1 cellular context compared by ENCODE assay signal in the genomic region with DNA sequence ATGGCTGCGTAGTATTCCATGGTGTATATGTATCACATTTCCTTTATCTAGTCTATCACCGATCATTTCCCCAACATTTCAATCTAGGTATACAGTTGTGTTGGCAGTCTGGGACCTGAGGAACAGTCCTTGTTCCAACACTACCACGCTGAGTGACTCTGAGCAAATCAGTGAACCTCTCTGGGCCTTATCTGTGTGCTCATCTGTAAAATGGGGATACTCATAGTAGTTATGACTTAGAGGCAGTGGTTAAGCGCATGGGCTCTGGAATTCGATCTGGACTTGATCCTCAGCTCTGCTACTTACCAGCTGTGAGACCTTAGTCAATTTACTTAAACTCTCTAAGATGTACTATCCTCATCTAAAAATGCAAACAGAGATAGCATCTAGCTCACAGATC.
TF ChIP-seq lines count a peak whose summit lies in the region.

No MANE protein-coding gene starts in this region.

TF ChIP-seq in K562, 482 proteins besides CTCF, POLR2A, EP300 and RAD21 (continued from another document):
- TF ChIP-seq, protein P1, sequence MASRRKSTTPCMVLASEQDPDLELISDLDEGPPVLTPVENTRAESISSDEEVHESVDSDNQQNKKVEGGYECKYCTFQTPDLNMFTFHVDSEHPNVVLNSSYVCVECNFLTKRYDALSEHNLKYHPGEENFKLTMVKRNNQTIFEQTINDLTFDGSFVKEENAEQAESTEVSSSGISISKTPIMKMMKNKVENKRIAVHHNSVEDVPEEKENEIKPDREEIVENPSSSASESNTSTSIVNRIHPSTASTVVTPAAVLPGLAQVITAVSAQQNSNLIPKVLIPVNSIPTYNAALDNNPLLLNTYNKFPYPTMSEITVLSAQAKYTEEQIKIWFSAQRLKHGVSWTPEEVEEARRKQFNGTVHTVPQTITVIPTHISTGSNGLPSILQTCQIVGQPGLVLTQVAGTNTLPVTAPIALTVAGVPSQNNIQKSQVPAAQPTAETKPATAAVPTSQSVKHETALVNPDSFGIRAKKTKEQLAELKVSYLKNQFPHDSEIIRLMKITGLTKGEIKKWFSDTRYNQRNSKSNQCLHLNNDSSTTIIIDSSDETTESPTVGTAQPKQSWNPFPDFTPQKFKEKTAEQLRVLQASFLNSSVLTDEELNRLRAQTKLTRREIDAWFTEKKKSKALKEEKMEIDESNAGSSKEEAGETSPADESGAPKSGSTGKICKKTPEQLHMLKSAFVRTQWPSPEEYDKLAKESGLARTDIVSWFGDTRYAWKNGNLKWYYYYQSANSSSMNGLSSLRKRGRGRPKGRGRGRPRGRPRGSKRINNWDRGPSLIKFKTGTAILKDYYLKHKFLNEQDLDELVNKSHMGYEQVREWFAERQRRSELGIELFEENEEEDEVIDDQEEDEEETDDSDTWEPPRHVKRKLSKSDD (conservative IDR thresholded peaks at IDR 0.05; ENCODE audit: low read length): no peak
- TF ChIP-seq, protein P2, sequence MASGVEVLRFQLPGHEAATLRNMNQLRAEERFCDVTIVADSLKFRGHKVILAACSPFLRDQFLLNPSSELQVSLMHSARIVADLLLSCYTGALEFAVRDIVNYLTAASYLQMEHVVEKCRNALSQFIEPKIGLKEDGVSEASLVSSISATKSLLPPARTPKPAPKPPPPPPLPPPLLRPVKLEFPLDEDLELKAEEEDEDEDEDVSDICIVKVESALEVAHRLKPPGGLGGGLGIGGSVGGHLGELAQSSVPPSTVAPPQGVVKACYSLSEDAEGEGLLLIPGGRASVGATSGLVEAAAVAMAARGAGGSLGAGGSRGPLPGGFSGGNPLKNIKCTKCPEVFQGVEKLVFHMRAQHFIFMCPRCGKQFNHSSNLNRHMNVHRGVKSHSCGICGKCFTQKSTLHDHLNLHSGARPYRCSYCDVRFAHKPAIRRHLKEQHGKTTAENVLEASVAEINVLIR (CRISPR knock-in tag; IDR thresholded peaks at IDR 0.05): no peak
- no peak for TF ChIP-seq DNMT1 (IDR thresholded peaks at IDR 0.05)
